In the genomic region with DNA sequence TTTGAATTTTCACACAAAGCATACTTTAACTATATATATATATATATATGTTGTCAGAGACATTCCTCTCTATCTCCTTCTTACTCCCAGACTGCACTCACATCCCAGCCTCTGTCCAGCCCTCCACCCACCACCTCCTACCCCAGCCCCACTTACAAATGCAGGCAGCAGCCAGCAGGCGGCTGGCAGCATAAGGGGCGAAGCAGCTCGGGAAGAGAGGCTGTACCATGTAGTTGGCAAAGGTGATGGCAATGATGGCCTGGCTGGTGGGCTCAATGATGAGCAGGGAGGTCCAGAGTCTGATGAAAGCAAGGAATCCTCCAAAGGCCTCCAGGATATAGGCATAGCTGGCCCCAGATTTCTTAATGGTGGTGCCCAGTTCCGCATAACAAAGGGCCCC, we compare ENCODE assay signal across 25 cellular contexts. TPM values are rescaled to one million over a fixed set of nuclear protein-coding genes. Genes with fewer than 3 reads are reported as not detected.
A peak's percentile ranks its signal among the peaks of the same experiment; 100 is the strongest.
DNase-seq lines count a peak whose midpoint lies in the region; ATAC-seq and TF ChIP-seq lines count a peak whose summit lies in the region.
"Had no signal": no experiment of that assay in that cellular context is flagged by ENCODE, and none has a peak within 500 bp of the region (broad histone marks: within the 10 kb centered on the region; RNA-seq: fewer than 3 reads in every experiment).

No MANE protein-coding gene starts in this region.

- no peak overlapping the region for H3K18ac ChIP-seq in IMR-90 (ENCODE audit: low read depth, low read length)

- in situ Hi-C loops in IMR-90 (cut with MboI; ENCODE audit: low sequenced_read_pairs), result no loop called here

- H3K4ac ChIP-seq in IMR-90 (ENCODE audit: low read depth, low read length), result no peak overlapping the region

- no peak overlapping the region for H2BK20ac ChIP-seq in IMR-90 (ENCODE audit: low read depth, low read length)

- no peak for TF ChIP-seq RAD21 in IMR-90 (IDR thresholded peaks at IDR 0.05; ENCODE audit: low read length)

- 0 out of 2 replicates have a peak, but pooled peaks cover 11% of the 10 kb centered on the region for H3K9me1 ChIP-seq in IMR-90 (ENCODE audit: insufficient read depth, low read length)

- no TSS peak for BruUV-seq in IMR-90 (replicated peaks; lab: Mats Ljungman, UMichigan)

- POLR2A ChIA-PET in IMR-90 (lab: Charles Lee; ENCODE audit: unreplicated experiment), result no interaction called here

- no peak for TF ChIP-seq EP300 in stomach (IDR thresholded peaks at IDR 0.05)

- H3K56ac ChIP-seq in IMR-90 (ENCODE audit: extremely low read depth, insufficient read depth, low read length), result no peak overlapping the region

- dilution Hi-C loops in IMR-90 (cut with HindIII; ENCODE audit: low sequenced_read_pairs, unreplicated experiment), result no loop called here

- H3K79me1 ChIP-seq in IMR-90 (ENCODE audit: low read depth in 1 of 2, low read length in 2 of 2), result no peaks in the 10 kb centered on the region

- no peak overlapping the region for H4K8ac ChIP-seq in IMR-90 (ENCODE audit: low read depth in 2 of 2, low read length in 2 of 2)

- H3K9me3 Mint-ChIP-seq in progenitor cell of endocrine pancreas (ENCODE audit: low read depth), result no peaks in the 10 kb centered on the region
- no peaks in the 10 kb centered on the region for H3K9me3 Mint-ChIP-seq in stimulated activated naive CD8-positive, alpha-beta T cell treated with anti-CD3 and anti-CD28 coated beads, Interleukin-15, amount 100 ng/mL, for 72 hours
- H3K9me3 Mint-ChIP-seq in T-helper 2 cell treated with Interferon-gamma antibody and Interleukin-4, amounts not matched to agents 5 μg/mL and 100 μg/mL, for 36 hours, result no peaks in the 10 kb centered on the region
- H3K9me3 Mint-ChIP-seq: activated CD4-positive, alpha-beta memory T cell treated with anti-CD3 and anti-CD28 coated beads for 36 hours; central memory CD8-positive, alpha-beta T cell; type B pancreatic cell had no signal

- H3K27me3 ChIP-seq in IMR-90 (ENCODE audit: control insufficient read depth, insufficient read depth, low read length) (no peaks in the 10 kb centered on the region), stomach (no peaks in the 10 kb centered on the region)
- H3K27me3 ChIP-seq: ovary, sigmoid colon had no signal

- H3K9me3 ChIP-seq in IMR-90 (ENCODE audit: control insufficient read depth, insufficient read depth, low read length) (no peaks in the 10 kb centered on the region), stomach (no peaks in the 10 kb centered on the region)
- H3K9me3 ChIP-seq: ovary, sigmoid colon had no signal

- no peak overlapping the region for H2BK5ac ChIP-seq in IMR-90 (ENCODE audit: low read depth, low read length, poor library complexity, severe bottlenecking)

- no peak overlapping the region for H4K5ac ChIP-seq in IMR-90 (ENCODE audit: low read depth, low read length)

- H3K23ac ChIP-seq in IMR-90 (ENCODE audit: low read depth, low read length), result no peak overlapping the region

- H3K4me1 ChIP-seq in IMR-90 (ENCODE audit: control insufficient read depth, insufficient read depth, low read length) (peaks cover 10% of the 10 kb centered on the region), stomach (peaks cover 7 to 39% (median 16%) of the 10 kb centered on the region in 4 donors)
- H3K4me1 ChIP-seq: sigmoid colon had no signal

- H3K4me3 Mint-ChIP-seq in progenitor cell of endocrine pancreas (ENCODE audit: low read depth), result no peak overlapping the region
- H3K4me3 Mint-ChIP-seq in stimulated activated naive CD8-positive, alpha-beta T cell treated with anti-CD3 and anti-CD28 coated beads, Interleukin-15, amount 100 ng/mL, for 72 hours, result no peak overlapping the region
- no peak overlapping the region for H3K4me3 Mint-ChIP-seq in T-helper 2 cell treated with Interferon-gamma antibody and Interleukin-4, amounts not matched to agents 5 μg/mL and 100 μg/mL, for 36 hours
- H3K4me3 Mint-ChIP-seq: activated CD4-positive, alpha-beta memory T cell treated with anti-CD3 and anti-CD28 coated beads for 36 hours; central memory CD8-positive, alpha-beta T cell; T-helper 17 cell; type B pancreatic cell had no signal

- DNase-seq in GM12864 (ENCODE audit: low read depth) (no peak), IMR-90 (no peak), epithelial cell of proximal tubule (ENCODE audit: low read depth) (no peak), progenitor cell of endocrine pancreas (ENCODE audit: low spot score, unreplicated experiment) (no peak), GM19238 (ENCODE audit: insufficient read length, low spot score) (no peak), stomach (no peak)
- DNase-seq in stimulated activated naive CD8-positive, alpha-beta T cell treated with anti-CD3 and anti-CD28 coated beads, Interleukin-15, amount 100 ng/mL, for 72 hours, result no peak
- no peak for DNase-seq in T-helper 2 cell treated with Interferon-gamma antibody and Interleukin-4, amounts not matched to agents 5 μg/mL and 100 μg/mL, for 36 hours (ENCODE audit: low spot score)
- DNase-seq: activated CD4-positive, alpha-beta memory T cell treated with anti-CD3 and anti-CD28 coated beads for 36 hours; activated naive CD4-positive, alpha-beta T cell treated with anti-CD3 and anti-CD28 coated beads, Interleukin-2, amount 50 U/mL, for 16 hours; activated T-cell treated with anti-CD3 and anti-CD28 coated beads, Interleukin-2, amount 50 U/mL, for 1 hour; aorta; effector CD4-positive, alpha-beta T cell; NCI-H1092 treated with DMSO at 0.1 percent for 48 hours; NCI-H2081 treated with DMSO at 0.1 percent for 48 hours; NCI-H524 treated with DMSO at 0.1 percent for 48 hours; ovary; PC-3; SIG-M5; sigmoid colon; stimulated activated naive CD8-positive, alpha-beta T cell treated with anti-CD3 and anti-CD28 coated beads, Interleukin-15, Interleukin-2, amounts not matched to agents 100 U/mL and 50 U/mL, for 24 hours; T-helper 17 cell had no signal

- no peaks in the 10 kb centered on the region for H3K36me3 Mint-ChIP-seq in progenitor cell of endocrine pancreas (ENCODE audit: insufficient read depth)
- no peaks in the 10 kb centered on the region for H3K36me3 Mint-ChIP-seq in T-helper 2 cell treated with Interferon-gamma antibody and Interleukin-4, amounts not matched to agents 5 μg/mL and 100 μg/mL, for 36 hours (ENCODE audit: low read depth)
- H3K36me3 Mint-ChIP-seq: activated CD4-positive, alpha-beta memory T cell treated with anti-CD3 and anti-CD28 coated beads for 36 hours; type B pancreatic cell had no signal

- no peaks in the 10 kb centered on the region for H4K20me1 ChIP-seq in IMR-90 (ENCODE audit: insufficient read depth, low read length)

- peak overlapping the region; percentile 64 for H3K27ac Mint-ChIP-seq in progenitor cell of endocrine pancreas
- no peak overlapping the region for H3K27ac Mint-ChIP-seq in stimulated activated naive CD8-positive, alpha-beta T cell treated with anti-CD3 and anti-CD28 coated beads, Interleukin-15, amount 100 ng/mL, for 72 hours
- H3K27ac Mint-ChIP-seq in T-helper 2 cell treated with Interferon-gamma antibody and Interleukin-4, amounts not matched to agents 5 μg/mL and 100 μg/mL, for 36 hours, result no peak overlapping the region
- H3K27ac Mint-ChIP-seq: activated CD4-positive, alpha-beta memory T cell treated with anti-CD3 and anti-CD28 coated beads for 36 hours; T-helper 17 cell; type B pancreatic cell had no signal

- H3K14ac ChIP-seq in IMR-90 (replicated peaks; ENCODE audit: low read depth, low read length), result no peak overlapping the region

- no peak overlapping the region for H2BK120ac ChIP-seq in IMR-90 (ENCODE audit: low read depth, low read length)

- H3K27ac ChIP-seq in IMR-90 (ENCODE audit: insufficient read depth, low read length) (no peak overlapping the region), stomach (no peak overlapping the region)
- H3K27ac ChIP-seq: ovary, sigmoid colon had no signal

- peaks cover 19% of the 10 kb centered on the region for H3K4me1 Mint-ChIP-seq in progenitor cell of endocrine pancreas (ENCODE audit: low read depth)
- H3K4me1 Mint-ChIP-seq in stimulated activated naive CD8-positive, alpha-beta T cell treated with anti-CD3 and anti-CD28 coated beads, Interleukin-15, amount 100 ng/mL, for 72 hours, result peaks cover 13% of the 10 kb centered on the region
- H3K4me1 Mint-ChIP-seq in T-helper 2 cell treated with Interferon-gamma antibody and Interleukin-4, amounts not matched to agents 5 μg/mL and 100 μg/mL, for 36 hours (ENCODE audit: low read depth), result peaks cover 6% of the 10 kb centered on the region
- H3K4me1 Mint-ChIP-seq: central memory CD8-positive, alpha-beta T cell had no signal

- no peak overlapping the region for H2AK9ac ChIP-seq in IMR-90 (replicated peaks; ENCODE audit: low read depth, low read length, poor library complexity)

- TF ChIP-seq CTCF in GM12864 (IDR thresholded peaks at IDR 0.05; ENCODE audit: low read depth, low read length, missing control alignments), result peak; percentile 9
- TF ChIP-seq CTCF in IMR-90 (conservative IDR thresholded peaks at IDR 0.05; ENCODE audit: low read depth, low read length), result no peak
- TF ChIP-seq CTCF in epithelial cell of proximal tubule (conservative IDR thresholded peaks at IDR 0.05; ENCODE audit: low read depth, low read length), result peak; percentile 44
- TF ChIP-seq CTCF in progenitor cell of endocrine pancreas (IDR thresholded peaks at IDR 0.05; ENCODE audit: unreplicated experiment), result no peak
- no peak for TF ChIP-seq CTCF in stomach (IDR thresholded peaks at IDR 0.05)

- no peak overlapping the region for H3K9ac ChIP-seq in IMR-90 (ENCODE audit: low read depth, low read length)

- no peaks in the 10 kb centered on the region for H3K27me3 Mint-ChIP-seq in progenitor cell of endocrine pancreas
- no peaks in the 10 kb centered on the region for H3K27me3 Mint-ChIP-seq in stimulated activated naive CD8-positive, alpha-beta T cell treated with anti-CD3 and anti-CD28 coated beads, Interleukin-15, amount 100 ng/mL, for 72 hours
- peaks cover 6% of the 10 kb centered on the region for H3K27me3 Mint-ChIP-seq in T-helper 2 cell treated with Interferon-gamma antibody and Interleukin-4, amounts not matched to agents 5 μg/mL and 100 μg/mL, for 36 hours (ENCODE audit: low read depth)
- H3K27me3 Mint-ChIP-seq: activated CD4-positive, alpha-beta memory T cell treated with anti-CD3 and anti-CD28 coated beads for 36 hours; central memory CD8-positive, alpha-beta T cell; type B pancreatic cell had no signal

- H3K4me2 ChIP-seq in IMR-90 (ENCODE audit: low read depth, low read length), result no peak overlapping the region

- ATAC-seq in IMR-90 (ENCODE audit: low read depth), result no peak
- ATAC-seq in stimulated activated naive CD8-positive, alpha-beta T cell treated with anti-CD3 and anti-CD28 coated beads, Interleukin-15, amount 100 ng/mL, for 72 hours, result no peak
- ATAC-seq: PC-3, T-helper 17 cell had no signal

- no peak overlapping the region for H2AK5ac ChIP-seq in IMR-90 (ENCODE audit: low read depth, low read length)

- H2AFZ ChIP-seq in IMR-90 (replicated peaks; ENCODE audit: low read length, poor library complexity), result peak overlapping the region; percentile 63

- CTCF ChIA-PET in IMR-90 (lab: Yijun Ruan, JAX), result interaction anchor here (0.6 kb wide), 1 partner anchor 32 kb away, joined by 5 read pairs; no protein-coding TSS in a partner anchor

- intact Hi-C loops in IMR-90 (cut with micrococcal nuclease), result no loop called here
- intact Hi-C loops in stomach (cut with DNase I; ENCODE audit: low total_unique reads), result no loop called here

- no peak for TF ChIP-seq POLR2A in IMR-90 (IDR thresholded peaks at IDR 0.05; ENCODE audit: low read depth, low read length)
- TF ChIP-seq POLR2A in stomach (IDR thresholded peaks at IDR 0.05), result no peak

- no peak overlapping the region for H3K4me3 ChIP-seq in GM12864 (ENCODE audit: low read depth, low read length)
- H3K4me3 ChIP-seq in IMR-90 (ENCODE audit: insufficient read depth, low read depth, low read length), result no peak overlapping the region
- peak overlapping the region; percentile 25 for H3K4me3 ChIP-seq in epithelial cell of proximal tubule (ENCODE audit: low read depth, low read length)
- H3K4me3 ChIP-seq in stomach, result no peak overlapping the region
- H3K4me3 ChIP-seq: lung, ovary, sigmoid colon had no signal

- no peak overlapping the region for H4K91ac ChIP-seq in IMR-90 (ENCODE audit: insufficient read depth, low read depth, low read length)

- 88% methylated on average over 1 of the region's 4 CpGs; no CpG with 5 or more reads in 1 of the 2 experiments for WGBS in IMR-90 (ENCODE audit: extremely low coverage in 2 of 2, insufficient read length in 1 of 2), 2 experiments
- WGBS in stomach, 5 donors, result 81 to 91% (median 87%) methylated on average over 4 of the region's 4 CpGs

- no peaks in the 10 kb centered on the region for H3K36me3 ChIP-seq in IMR-90 (ENCODE audit: control insufficient read depth, insufficient read depth, low read length)
- no peaks in the 10 kb centered on the region for H3K36me3 ChIP-seq in stomach
- H3K36me3 ChIP-seq: ovary, sigmoid colon had no signal

- H2BK15ac ChIP-seq in IMR-90 (ENCODE audit: low read depth, low read length), result no peak overlapping the region

RNA-seq across cellular contexts. Expression of gene SLC7A7, which starts 2.5 kb away (rescaled TPM):
- total RNA-seq in IMR-90 (2012; rRNA removed), result 1.4 and 2.0 TPM in 2 replicates
- polyA plus RNA-seq in IMR-90 (2012; rRNA removed), result 1.4 and 1.8 TPM in 2 replicates
- polyA plus RNA-seq in IMR-90 (2012; cell fraction: cytosol; rRNA removed), result 1.5 and 2.2 TPM in 2 replicates
- 3.9 and 11.9 TPM in 2 replicates for polyA plus RNA-seq in IMR-90 (2012; cell fraction: nucleus; rRNA removed; ENCODE audit: low replicate concordance)
- 3.5 and 5.6 TPM in 2 replicates for total RNA-seq in epithelial cell of proximal tubule
- total RNA-seq in progenitor cell of endocrine pancreas, result 6.7 and 7.7 TPM in 2 replicates
- 10 to 100 TPM in 2 of 5 donors, 1 to 10 TPM in 1, not detected in 2; 7.6 to 29.4 (median 10.5) TPM for total RNA-seq in stomach
- 1 to 10 TPM; 3.1 to 8.6 (median 3.2) TPM for polyA plus RNA-seq in stomach
- total RNA-seq: PC-3 had no signal

RNA-seq across cellular contexts. Expression of gene MRPL52, which starts 16.9 kb away (rescaled TPM):
- total RNA-seq in IMR-90 (2012; rRNA removed), result 23.9 and 51.4 TPM in 2 replicates
- polyA plus RNA-seq in IMR-90 (2012; rRNA removed), result 33.1 and 45.7 TPM in 2 replicates
- polyA plus RNA-seq in IMR-90 (2012; cell fraction: cytosol; rRNA removed), result 114 and 912 TPM in 2 replicates
- polyA plus RNA-seq in IMR-90 (2012; cell fraction: nucleus; rRNA removed; ENCODE audit: low replicate concordance), result 35.8 and 40.4 TPM in 2 replicates
- 160 and 224 TPM in 2 replicates for total RNA-seq in epithelial cell of proximal tubule
- total RNA-seq in progenitor cell of endocrine pancreas, result 113 and 121 TPM in 2 replicates
- 100 to 1,000 TPM in 2 of 5 donors, 10 to 100 TPM in 2, not detected in 1; 25.2 to 194 (median 110) TPM for total RNA-seq in stomach
- polyA plus RNA-seq in stomach, result 100 to 1,000 TPM; 134 to 181 (median 156) TPM

RNA-seq across cellular contexts. Expression of gene MMP14, which starts 23.6 kb away (rescaled TPM):
- 124 and 156 TPM in 2 replicates for total RNA-seq in IMR-90 (2012; rRNA removed)
- polyA plus RNA-seq in IMR-90 (2012; rRNA removed), result 315 and 375 TPM in 2 replicates
- 185 and 358 TPM in 2 replicates for polyA plus RNA-seq in IMR-90 (2012; cell fraction: cytosol; rRNA removed)
- 492 and 622 TPM in 2 replicates for polyA plus RNA-seq in IMR-90 (2012; cell fraction: nucleus; rRNA removed; ENCODE audit: low replicate concordance)
- total RNA-seq in epithelial cell of proximal tubule, result 224 and 227 TPM in 2 replicates
- total RNA-seq in progenitor cell of endocrine pancreas, result 198 and 209 TPM in 2 replicates
- total RNA-seq in stomach, result 100 to 1,000 TPM in 1 of 5 donors, 10 to 100 TPM in 4; 20.5 to 104 (median 46.7) TPM
- 10 to 100 TPM; 14.7 to 59.1 (median 29.6) TPM for polyA plus RNA-seq in stomach

RNA-seq across cellular contexts. Expression of gene OXA1L, which starts 46.3 kb away (rescaled TPM):
- total RNA-seq in IMR-90 (2012; rRNA removed) (40.0 and 47.3 TPM in 2 replicates), epithelial cell of proximal tubule (99.2 and 109 TPM in 2 replicates), progenitor cell of endocrine pancreas (114 and 122 TPM in 2 replicates), stomach (100 to 1,000 TPM in 1 of 5 donors, 10 to 100 TPM in 4; 46.7 to 119 (median 58.6) TPM)
- polyA plus RNA-seq in IMR-90 (2012; rRNA removed) (113 and 161 TPM in 2 replicates), stomach (100 to 1,000 TPM in 1 of 3 donors, 10 to 100 TPM in 2; 81.9 to 116 (median 97.9) TPM)
- 55.0 and 68.3 TPM in 2 replicates for polyA plus RNA-seq in IMR-90 (2012; cell fraction: cytosol; rRNA removed)
- 122 and 328 TPM in 2 replicates for polyA plus RNA-seq in IMR-90 (2012; cell fraction: nucleus; rRNA removed; ENCODE audit: low replicate concordance)

RNA-seq across cellular contexts. Expression of gene LRP10, which starts 58.8 kb away (rescaled TPM):
- total RNA-seq in IMR-90 (2012; rRNA removed) (19.4 and 25.1 TPM in 2 replicates), epithelial cell of proximal tubule (82.5 and 102 TPM in 2 replicates), progenitor cell of endocrine pancreas (39.8 and 43.1 TPM in 2 replicates), stomach (100 to 1,000 TPM in 3 of 5 donors, 10 to 100 TPM in 2; 37.1 to 277 (median 112) TPM)
- polyA plus RNA-seq in IMR-90 (2012; rRNA removed) (118 and 121 TPM in 2 replicates), stomach (10 to 100 TPM; 25.1 to 47.3 (median 26.9) TPM)
- 86.3 and 158 TPM in 2 replicates for polyA plus RNA-seq in IMR-90 (2012; cell fraction: cytosol; rRNA removed)
- 38.3 and 104 TPM in 2 replicates for polyA plus RNA-seq in IMR-90 (2012; cell fraction: nucleus; rRNA removed; ENCODE audit: low replicate concordance)

Comparison
In these comparisons a context has a peak if more than half of its experiments do, and no peak if none do; other contexts are left out.
1. CTCF ChIP-seq: peak in GM12864 (single experiment) and epithelial cell of proximal tubule (single experiment); none in IMR-90 (single experiment), progenitor cell of endocrine pancreas (single experiment) and stomach (0 of 7).